ENCODE assay signal across 13 cellular contexts in the genomic region with DNA sequence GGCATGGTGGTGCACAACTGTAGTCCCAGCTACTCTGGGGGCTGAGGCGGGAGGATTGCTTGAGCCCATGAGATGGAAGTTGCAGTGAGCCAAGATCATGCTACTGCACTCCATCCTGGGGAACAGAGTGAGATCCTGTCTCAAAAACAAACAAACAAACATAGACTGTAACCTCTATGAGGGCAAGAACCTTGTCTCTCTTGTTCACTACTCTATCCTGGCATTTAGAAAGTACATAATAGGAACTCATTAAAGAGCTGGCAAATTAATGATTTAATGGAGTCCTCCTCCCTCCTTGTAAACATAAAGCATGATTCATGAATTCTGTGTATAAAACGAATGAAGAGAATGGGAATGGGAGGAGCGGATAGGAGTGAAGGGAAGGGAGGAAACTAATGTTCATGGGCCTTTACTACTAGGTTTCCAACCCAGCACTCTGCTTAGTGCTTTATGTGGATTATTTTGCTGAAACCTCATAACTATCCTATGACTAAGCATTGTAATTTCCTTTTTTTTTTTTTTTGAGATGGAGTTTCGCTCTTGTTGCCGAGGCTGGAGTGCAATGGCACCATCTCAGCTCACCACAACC. TPM values are rescaled to one million over a fixed set of nuclear protein-coding genes. Genes with fewer than 3 reads are reported as not detected.
A peak's percentile ranks its signal among the peaks of the same experiment; 100 is the strongest.
DNase-seq lines count a peak whose midpoint lies in the region; ATAC-seq and TF ChIP-seq lines count a peak whose summit lies in the region.
"Had no signal": no experiment of that assay in that cellular context is flagged by ENCODE, and none has a peak within 500 bp of the region (broad histone marks: within the 10 kb centered on the region; RNA-seq: fewer than 3 reads in every experiment).

No MANE protein-coding gene starts in this region.

- no peaks in the 10 kb centered on the region for H3K27me3 Mint-ChIP-seq in chondrocyte (ENCODE audit: low read depth)

- H3K36me3 ChIP-seq in lung (ENCODE audit: control insufficient read depth in 2 of 2, insufficient read depth in 2 of 2, low read length in 2 of 2) (no peaks in the 10 kb centered on the region), vagina (no peaks in the 10 kb centered on the region)

- H3K9me3 Mint-ChIP-seq in chondrocyte (ENCODE audit: low read depth), result no peaks in the 10 kb centered on the region

- intact Hi-C loops in vagina (cut with DNase I), result no loop called here

- H3K9me3 ChIP-seq in lung (ENCODE audit: control insufficient read depth in 2 of 2, insufficient read depth in 1 of 2, low read length in 1 of 2) (no peaks in the 10 kb centered on the region), vagina (no peaks in the 10 kb centered on the region)

- no peak for TF ChIP-seq POLR2A in vagina (IDR thresholded peaks at IDR 0.05)

- H3K4me1 ChIP-seq in lung (ENCODE audit: control insufficient read depth in 2 of 2, insufficient read depth in 2 of 2, low read length in 2 of 2) (peaks cover 0 to 9% of the 10 kb centered on the region in 2 donors), vagina (peaks cover 51% of the 10 kb centered on the region)

- 55 to 58% methylated on average over 5 of the region's 5 CpGs for WGBS in lung, 2 donors

- H3K27me3 ChIP-seq in lung (ENCODE audit: control insufficient read depth, insufficient read depth) (no peaks in the 10 kb centered on the region), vagina (no peaks in the 10 kb centered on the region)

- peak overlapping the region; percentile 89 for H3K27ac Mint-ChIP-seq in chondrocyte (ENCODE audit: unreplicated experiment)

- DNase-seq in NOMO-1 treated with dmso at 0.1 percent for 144 hours (lab: John Stamatoyannopoulos, UW; ENCODE audit: unreplicated experiment) (peak; percentile 2), NOMO-1 treated with DMSO at 0.1 percent for 48 hours (lab: John Stamatoyannopoulos, UW; ENCODE audit: unreplicated experiment) (no peak), chondrocyte (ENCODE audit: low spot score) (no peak), lung (ENCODE audit: low spot score) (no peak), vagina (ENCODE audit: extremely low spot score in 2 of 2) (no peak), HK-2 (ENCODE audit: unreplicated experiment) (no peak)
- no peak for DNase-seq in activated CD4-positive, alpha-beta T cell treated with anti-CD3 and anti-CD28 coated beads for 48 hours
- DNase-seq: 8988T; activated CD4-positive, alpha-beta T cell treated with anti-CD3 and anti-CD28 coated beads for 1 hour; NK-92 treated with Interleukin-12 subunit alpha and Interleukin-12 subunit beta, amount 100 ng/mL, for 24 hours; trophoblast cell had no signal

- H3K27ac ChIP-seq in lung (ENCODE audit: low read depth in 1 of 2, low read length in 1 of 2) (no peak overlapping the region), vagina (peak overlapping the region; percentile 88)

- H3K4me3 ChIP-seq in lung (no peak overlapping the region), vagina (no peak overlapping the region)

- TF ChIP-seq CTCF in chondrocyte (IDR thresholded peaks at IDR 0.05) (no peak), lung (IDR thresholded peaks at IDR 0.05; ENCODE audit: control extremely low read depth, extremely low read depth) (no peak), vagina (IDR thresholded peaks at IDR 0.05) (no peak)

- peaks cover 57% of the 10 kb centered on the region for H3K4me1 Mint-ChIP-seq in chondrocyte (ENCODE audit: low read depth)

- peaks cover 5% of the 10 kb centered on the region for H3K36me3 Mint-ChIP-seq in chondrocyte (ENCODE audit: low read depth)

- no peak overlapping the region for H3K4me3 Mint-ChIP-seq in chondrocyte (ENCODE audit: unreplicated experiment)

- peak; percentile 46 for ATAC-seq in lung (ENCODE audit: insufficient read depth, low FRiP score)
- ATAC-seq in HG02798 (IDR thresholded peaks at IDR 0.05; ENCODE audit: poor library complexity, unreplicated experiment), result no peak

RNA-seq across cellular contexts. Expression of a gene that starts 8.6 kb away (rescaled TPM):
- total RNA-seq in chondrocyte, result 17.7 to 83.6 TPM (median 80.5 TPM) in 3 replicates
- total RNA-seq in lung, result 10 to 100 TPM; 11.4 to 25.1 TPM
- 10 to 100 TPM in 1 of 2 donors, 1 to 10 TPM in 1; 9.6 to 24.9 TPM for polyA plus RNA-seq in lung
- total RNA-seq in vagina, result 107 TPM
- total RNA-seq: mononuclear cell had no signal

RNA-seq across cellular contexts. Expression of a gene that starts 17.6 kb away (rescaled TPM):
- total RNA-seq in chondrocyte, result 62.5 to 69.6 TPM (median 68.5 TPM) in 3 replicates
- 10 to 100 TPM; 25.9 to 44.4 TPM for total RNA-seq in lung
- polyA plus RNA-seq in lung, result 10 to 100 TPM; 26.1 to 56.1 TPM
- 18.9 TPM for total RNA-seq in vagina

RNA-seq across cellular contexts. Expression of a gene that starts 44.7 kb away (rescaled TPM):
- total RNA-seq in chondrocyte, result 42.1 to 50.6 TPM (median 42.1 TPM) in 3 replicates
- 10 to 100 TPM; 40.7 to 74.9 TPM for total RNA-seq in lung
- 10 to 100 TPM; 45.9 to 49.2 TPM for polyA plus RNA-seq in lung
- total RNA-seq in vagina, result 97.7 TPM

RNA-seq across cellular contexts. Expression of a gene that starts 49.0 kb away (rescaled TPM):
- total RNA-seq in chondrocyte, result 29.7 to 39.1 TPM (median 37.7 TPM) in 3 replicates
- 10 to 100 TPM in 1 of 2 donors, 1 to 10 TPM in 1; 7.2 to 15.8 TPM for total RNA-seq in lung
- polyA plus RNA-seq in lung, result 10 to 100 TPM in 1 of 2 donors, 1 to 10 TPM in 1; 7.7 to 15.9 TPM
- 16.2 TPM for total RNA-seq in vagina
